In the genomic region with DNA sequence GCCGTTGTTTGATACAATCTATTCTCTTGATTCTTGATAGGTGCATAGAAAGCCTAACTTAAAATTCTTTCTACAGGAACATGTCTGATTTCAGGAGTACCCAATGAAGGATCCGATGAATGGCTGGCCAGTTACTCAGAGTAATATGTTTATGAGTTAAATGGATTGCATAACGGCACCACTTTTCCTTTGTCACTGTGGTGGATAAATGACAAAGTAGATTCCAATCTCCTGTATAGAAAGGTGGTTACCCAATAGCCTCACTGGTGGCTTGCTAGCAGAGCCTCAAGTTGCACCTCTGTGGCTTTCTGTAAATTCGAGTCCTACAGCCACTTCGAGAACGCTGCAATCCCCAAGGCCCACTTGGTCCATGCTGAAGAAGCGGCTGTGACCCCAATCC, we compare ENCODE assay signal across 18 cellular contexts. TPM values are rescaled to one million over a fixed set of nuclear protein-coding genes. Genes with fewer than 3 reads are reported as not detected.
DNase-seq lines count a peak whose midpoint lies in the region; ATAC-seq, FAIRE-seq and TF ChIP-seq lines count a peak whose summit lies in the region.
"Had no signal": no experiment of that assay in that cellular context is flagged by ENCODE, and none has a peak within 500 bp of the region (broad histone marks: within the 10 kb centered on the region; RNA-seq: fewer than 3 reads in every experiment).

No MANE protein-coding gene starts in this region.

- no peak overlapping the region for H3K27ac ChIP-seq in astrocyte (ENCODE audit: low read depth, low read length)
- peak overlapping the region in 1 of 2 donors; percentile 71 for H3K27ac ChIP-seq in left lung
- no peak overlapping the region for H3K27ac ChIP-seq in testis
- H3K27ac ChIP-seq: C4-2B, prostate gland had no signal

- H3K9me3 ChIP-seq in astrocyte (ENCODE audit: insufficient read depth, low read depth, low read length) (no peaks in the 10 kb centered on the region), left lung (no peaks in the 10 kb centered on the region), testis (no peaks in the 10 kb centered on the region)
- H3K9me3 ChIP-seq: prostate gland had no signal

- no peaks in the 10 kb centered on the region for H3K4me1 ChIP-seq in astrocyte (ENCODE audit: insufficient read depth, low read length)
- peaks cover 0 to 5% of the 10 kb centered on the region in 2 donors for H3K4me1 ChIP-seq in left lung
- peaks cover 12% of the 10 kb centered on the region for H3K4me1 ChIP-seq in testis
- H3K4me1 ChIP-seq: prostate gland had no signal

- H3K27me3 ChIP-seq in astrocyte (ENCODE audit: insufficient read depth, low read length), result no peaks in the 10 kb centered on the region
- no peaks in the 10 kb centered on the region for H3K27me3 ChIP-seq in left lung
- H3K27me3 ChIP-seq in testis, result no peaks in the 10 kb centered on the region

- H3K79me2 ChIP-seq in astrocyte (ENCODE audit: insufficient read depth, low read length), result no peaks in the 10 kb centered on the region

- no peak for TF ChIP-seq POLR2A in testis (IDR thresholded peaks at IDR 0.05)

- peak; percentile 23 for DNase-seq in EH (ENCODE audit: low read depth)
- DNase-seq in LHCN-M2 (ENCODE audit: low read depth), result peak; percentile 3
- DNase-seq in astrocyte (ENCODE audit: low read depth), result peak; percentile 9
- no peak for DNase-seq in nephron progenitor cell
- no peak for DNase-seq in left lung
- DNase-seq in globus pallidus (ENCODE audit: low spot score), result no peak
- DNase-seq in NCI-H146 treated with DMSO at 0.1 percent for 48 hours (lab: John Stamatoyannopoulos, UW; ENCODE audit: unreplicated experiment), result no peak
- DNase-seq in testis, result no peak
- DNase-seq: activated CD4-positive, CD25-positive, alpha-beta regulatory T cell treated with anti-CD3 and anti-CD28 coated beads, Interleukin-2, amount 50 U/mL, for 72 hours; NCI-H2107 had no signal

- WGBS in testis, 2 donors, result 91 to 95% methylated on average over 7 of the region's 7 CpGs

- H3K27me3 Mint-ChIP-seq in astrocyte (ENCODE audit: low read depth, unreplicated experiment) (no peaks in the 10 kb centered on the region), nephron progenitor cell (ENCODE audit: low read depth, poor library complexity) (no peaks in the 10 kb centered on the region)
- H3K27me3 Mint-ChIP-seq: memory B cell; natural killer cell treated with Interleukin-12 subunit alpha and Interleukin-12 subunit beta and Interleukin-15 and Interleukin-18, amount 100 ng/mL, for 72 hours; type B pancreatic cell had no signal

- H3K4me2 ChIP-seq in astrocyte (ENCODE audit: low read length), result no peak overlapping the region

- H3K4me3 Mint-ChIP-seq in astrocyte (ENCODE audit: unreplicated experiment) (no peak overlapping the region), nephron progenitor cell (no peak overlapping the region)
- H3K4me3 Mint-ChIP-seq: memory B cell; natural killer cell treated with Interleukin-12 subunit alpha and Interleukin-12 subunit beta and Interleukin-15 and Interleukin-18, amount 100 ng/mL, for 72 hours; stimulated activated effector memory CD8-positive, alpha-beta T cell treated with anti-CD3 and anti-CD28 coated beads, Interleukin-12 subunit alpha, Interleukin-12 subunit beta, amount 100 ng/mL, for 72 hours; type B pancreatic cell had no signal

- H2AFZ ChIP-seq in astrocyte (ENCODE audit: low read depth, low read length), result no peak overlapping the region

- no peak overlapping the region for H3K4me3 ChIP-seq in astrocyte (ENCODE audit: insufficient read depth, low read depth, low read length)
- H3K4me3 ChIP-seq in left lung, result no peak overlapping the region
- H3K4me3 ChIP-seq in testis, result no peak overlapping the region
- H3K4me3 ChIP-seq: prostate gland had no signal

- no peaks in the 10 kb centered on the region for H3K36me3 Mint-ChIP-seq in astrocyte (ENCODE audit: low read depth, unreplicated experiment)
- H3K36me3 Mint-ChIP-seq in nephron progenitor cell (ENCODE audit: low read depth), result peaks cover 45% of the 10 kb centered on the region

- TF ChIP-seq CTCF in astrocyte (IDR thresholded peaks at IDR 0.05; ENCODE audit: insufficient read depth, low read depth, low read length) (no peak), nephron progenitor cell (IDR thresholded peaks at IDR 0.05) (no peak), left lung (IDR thresholded peaks at IDR 0.05) (no peak), testis (IDR thresholded peaks at IDR 0.05) (no peak)

- no peak for FAIRE-seq in astrocyte (lab: Jason Lieb, UNC)
- FAIRE-seq: colon had no signal

- H3K9me3 Mint-ChIP-seq in astrocyte (ENCODE audit: unreplicated experiment), result peaks cover 2% of the 10 kb centered on the region
- peaks cover 6% of the 10 kb centered on the region for H3K9me3 Mint-ChIP-seq in nephron progenitor cell
- H3K9me3 Mint-ChIP-seq: memory B cell; natural killer cell treated with Interleukin-12 subunit alpha and Interleukin-12 subunit beta and Interleukin-15 and Interleukin-18, amount 100 ng/mL, for 72 hours; stimulated activated effector memory CD8-positive, alpha-beta T cell treated with anti-CD3 and anti-CD28 coated beads, Interleukin-12 subunit alpha, Interleukin-12 subunit beta, amount 100 ng/mL, for 72 hours; type B pancreatic cell had no signal

- no peak for ATAC-seq in left lung
- ATAC-seq: stimulated activated effector memory CD8-positive, alpha-beta T cell treated with anti-CD3 and anti-CD28 coated beads, Interleukin-12 subunit alpha, Interleukin-12 subunit beta, amount 100 ng/mL, for 72 hours had no signal

- H4K20me1 ChIP-seq in astrocyte (ENCODE audit: insufficient read depth, low read length), result no peaks in the 10 kb centered on the region

- no peak overlapping the region for H3K9ac ChIP-seq in astrocyte (ENCODE audit: low read length)

- no peaks in the 10 kb centered on the region for H3K4me1 Mint-ChIP-seq in astrocyte (ENCODE audit: low read depth, unreplicated experiment)
- no peaks in the 10 kb centered on the region for H3K4me1 Mint-ChIP-seq in nephron progenitor cell
- H3K4me1 Mint-ChIP-seq: memory B cell; stimulated activated effector memory CD8-positive, alpha-beta T cell treated with anti-CD3 and anti-CD28 coated beads, Interleukin-12 subunit alpha, Interleukin-12 subunit beta, amount 100 ng/mL, for 72 hours had no signal

- H3K27ac Mint-ChIP-seq in astrocyte (ENCODE audit: unreplicated experiment) (no peak overlapping the region), nephron progenitor cell (peak overlapping the region; percentile 34)
- H3K27ac Mint-ChIP-seq: stimulated activated effector memory CD8-positive, alpha-beta T cell treated with anti-CD3 and anti-CD28 coated beads, Interleukin-12 subunit alpha, Interleukin-12 subunit beta, amount 100 ng/mL, for 72 hours; type B pancreatic cell had no signal

- H3K36me3 ChIP-seq in astrocyte (ENCODE audit: insufficient read depth, low read length) (peaks cover 30% of the 10 kb centered on the region), left lung (peaks cover 0 to 46% of the 10 kb centered on the region in 2 donors), testis (ENCODE audit: low read depth, missing control alignments) (no peaks in the 10 kb centered on the region)
- H3K36me3 ChIP-seq: prostate gland had no signal

- intact Hi-C loops in left lung (cut with DNase I) (no loop called here), testis (cut with DNase I; ENCODE audit: low total_unique reads) (no loop called here)

RNA-seq across cellular contexts. Expression of gene LHFPL5, which starts 28.4 kb away (rescaled TPM):
- total RNA-seq in LHCN-M2 (2014; rRNA removed) (0.17 TPM in 1 of 2 replicates, not detected in the other), astrocyte (not detected in 2 replicates), left lung (not detected), testis (under 1 TPM; 0.24 to 0.50 TPM)
- not detected for polyA plus RNA-seq in LHCN-M2 (2012)
- not detected for polyA plus RNA-seq in testis (ENCODE audit: insufficient read depth, low read depth, low replicate concordance)
- total RNA-seq: natural killer cell treated with Interleukin-12 subunit alpha and Interleukin-12 subunit beta and Interleukin-15 and Interleukin-18, amount 100 ng/mL, for 72 hours; prostate gland; T-helper 2 cell treated with Interferon-gamma antibody and Interleukin-4, amounts not matched to agents 100 ng/mL and 5 ng/mL, for 36 hours had no signal

RNA-seq across cellular contexts. Expression of gene CLPS, which starts 36.4 kb away (rescaled TPM):
- total RNA-seq in LHCN-M2 (2014; rRNA removed) (not detected in 2 replicates), astrocyte (not detected in 2 replicates), left lung (not detected), testis (1 to 10 TPM in 1 of 2 donors, not detected in 1; 1.2 TPM)
- polyA plus RNA-seq in LHCN-M2 (2012), result not detected
- polyA plus RNA-seq in testis (ENCODE audit: insufficient read depth, low read depth, low replicate concordance), result not detected
- total RNA-seq: natural killer cell treated with Interleukin-12 subunit alpha and Interleukin-12 subunit beta and Interleukin-15 and Interleukin-18, amount 100 ng/mL, for 72 hours; prostate gland; T-helper 2 cell treated with Interferon-gamma antibody and Interleukin-4, amounts not matched to agents 100 ng/mL and 5 ng/mL, for 36 hours had no signal

RNA-seq across cellular contexts. Expression of gene CLPSL1, which starts 52.7 kb away (rescaled TPM):
- total RNA-seq in LHCN-M2 (2014; rRNA removed), result not detected in 2 replicates
- polyA plus RNA-seq in LHCN-M2 (2012), result not detected
- total RNA-seq in astrocyte, result not detected in 2 replicates
- not detected for total RNA-seq in left lung
- not detected for total RNA-seq in testis
- polyA plus RNA-seq in testis (ENCODE audit: insufficient read depth, low read depth, low replicate concordance), result not detected
- total RNA-seq: natural killer cell treated with Interleukin-12 subunit alpha and Interleukin-12 subunit beta and Interleukin-15 and Interleukin-18, amount 100 ng/mL, for 72 hours; prostate gland; T-helper 2 cell treated with Interferon-gamma antibody and Interleukin-4, amounts not matched to agents 100 ng/mL and 5 ng/mL, for 36 hours had no signal

RNA-seq across cellular contexts. Expression of gene CLPSL2, which starts 57.1 kb away (rescaled TPM):
- total RNA-seq in LHCN-M2 (2014; rRNA removed) (not detected in 2 replicates), astrocyte (not detected in 2 replicates), left lung (not detected), testis (not detected)
- polyA plus RNA-seq in LHCN-M2 (2012), result 0.44 TPM
- polyA plus RNA-seq in testis (ENCODE audit: insufficient read depth, low read depth, low replicate concordance), result not detected
- total RNA-seq: natural killer cell treated with Interleukin-12 subunit alpha and Interleukin-12 subunit beta and Interleukin-15 and Interleukin-18, amount 100 ng/mL, for 72 hours; prostate gland; T-helper 2 cell treated with Interferon-gamma antibody and Interleukin-4, amounts not matched to agents 100 ng/mL and 5 ng/mL, for 36 hours had no signal

Comparison
In these comparisons a context has a peak if more than half of its experiments do, and no peak if none do; other contexts are left out.
1. DNase-seq: peak in EH (single experiment), LHCN-M2 (single experiment) and astrocyte (single experiment); none in nephron progenitor cell (single experiment), left lung (0 of 2), globus pallidus (single experiment), NCI-H146 treated with DMSO at 0.1 percent for 48 hours (single experiment) and testis (single experiment).